ENCODE assay signal across 9 cellular contexts in genomic region chr10:4947635-4948596, GRCh38. TPM values are rescaled to one million over a fixed set of nuclear protein-coding genes. Genes with fewer than 3 reads are reported as not detected.
A peak's percentile ranks its signal among the peaks of the same experiment; 100 is the strongest.
DNase-seq lines count a peak whose midpoint lies in the region; ATAC-seq, FAIRE-seq and TF ChIP-seq lines count a peak whose summit lies in the region.
"Had no signal": no experiment of that assay in that cellular context is flagged by ENCODE, and none has a peak within 500 bp of the region (broad histone marks: within the 10 kb centered on the region; RNA-seq: fewer than 3 reads in every experiment).

No MANE protein-coding gene starts in this region.

- no peaks in the 10 kb centered on the region for H3K27me3 ChIP-seq in heart left ventricle
- H3K27me3 ChIP-seq in skeletal muscle satellite cell (ENCODE audit: control insufficient read depth, insufficient read depth, low read length): no peaks in the 10 kb centered on the region

- H3K9me3 ChIP-seq in heart left ventricle (no peaks in the 10 kb centered on the region), skeletal muscle satellite cell (replicated peaks; ENCODE audit: low read length) (no peaks in the 10 kb centered on the region)

- H3K27ac ChIP-seq in angular gyrus (ENCODE audit: low read depth, low read length) (peak overlapping the region; percentile 53), heart left ventricle (peak overlapping the region; percentile 28 to 85 (median 66))

- H3K4me1 ChIP-seq in heart left ventricle (peaks cover 0 to 30% (median 4%) of the 10 kb centered on the region in 12 donors), skeletal muscle satellite cell (ENCODE audit: control insufficient read depth, insufficient read depth, low read length) (peaks cover 48% of the 10 kb centered on the region)

- no peak overlapping the region for H3K4me3 ChIP-seq in heart left ventricle
- H3K4me3 ChIP-seq in skeletal muscle satellite cell (ENCODE audit: low read length): peak overlapping the region; percentile 30

- FAIRE-seq in GM19239 (lab: Jason Lieb, UNC): no peak

- no peak overlapping the region for H3K27ac Mint-ChIP-seq in activated T-cell treated with anti-CD3 and anti-CD28 coated beads, Interleukin-2, amount 50 U/mL, for 24 hours

- no peaks in the 10 kb centered on the region for H3K27me3 Mint-ChIP-seq in activated T-cell treated with anti-CD3 and anti-CD28 coated beads, Interleukin-2, amount 50 U/mL, for 24 hours

- peak; percentile 88 for DNase-seq in GM04504 (ENCODE audit: low read depth)
- peak in 4 of 5 donors; percentile 30 to 48 (median 38) for DNase-seq in heart left ventricle
- DNase-seq in NCI-H2196 treated with DMSO at 0.1 percent for 48 hours (lab: John Stamatoyannopoulos, UW; ENCODE audit: unreplicated experiment): no peak
- no peak for DNase-seq in OCI-M2 (lab: John Stamatoyannopoulos, UW; ENCODE audit: unreplicated experiment)
- DNase-seq in GM19239 (ENCODE audit: insufficient read length, low spot score): no peak
- DNase-seq in activated T-cell treated with anti-CD3 and anti-CD28 coated beads, Interleukin-2, amount 50 U/mL, for 24 hours: no peak
- DNase-seq: NCI-H524 treated with DMSO at 0.1 percent for 48 hours had no signal

- no peak for TF ChIP-seq POLR2A in heart left ventricle (IDR thresholded peaks at IDR 0.05)

- no peak for TF ChIP-seq CTCF in heart left ventricle (IDR thresholded peaks at IDR 0.05)

- no peaks in the 10 kb centered on the region for H3K36me3 Mint-ChIP-seq in activated T-cell treated with anti-CD3 and anti-CD28 coated beads, Interleukin-2, amount 50 U/mL, for 24 hours (ENCODE audit: low read depth)

- intact Hi-C loops in heart left ventricle (cut with DNase I): loop anchor here in 2 of 10 donors (10.0 kb wide), 1 partner anchor 93 kb away; no protein-coding TSS in a partner anchor

- no peaks in the 10 kb centered on the region for H3K9me3 Mint-ChIP-seq in activated T-cell treated with anti-CD3 and anti-CD28 coated beads, Interleukin-2, amount 50 U/mL, for 24 hours

- H3K4me1 Mint-ChIP-seq in activated T-cell treated with anti-CD3 and anti-CD28 coated beads, Interleukin-2, amount 50 U/mL, for 24 hours (ENCODE audit: low read depth): no peaks in the 10 kb centered on the region

- 40 to 72% (median 58%) methylated on average over 5 of the region's 5 CpGs for WGBS in heart left ventricle, 4 donors

- ATAC-seq in heart left ventricle: peak; percentile 74 to 95 (median 90)

- H3K36me3 ChIP-seq in heart left ventricle: no peaks in the 10 kb centered on the region
- no peaks in the 10 kb centered on the region for H3K36me3 ChIP-seq in skeletal muscle satellite cell (ENCODE audit: insufficient read depth, low read length)

- no peak overlapping the region for H3K4me3 Mint-ChIP-seq in activated T-cell treated with anti-CD3 and anti-CD28 coated beads, Interleukin-2, amount 50 U/mL, for 24 hours

- H3K4me2 ChIP-seq in skeletal muscle satellite cell (ENCODE audit: low read length): peak overlapping the region; percentile 55

- H3K9ac ChIP-seq in skeletal muscle satellite cell (ENCODE audit: low read depth, low read length): peak overlapping the region; percentile 66

RNA-seq across cellular contexts. Expression of gene AKR1C1, which starts 15.3 kb away (rescaled TPM):
- 10 to 100 TPM in 8 of 9 donors, 1 to 10 TPM in 1; 9.9 to 30.8 (median 16.5) TPM for total RNA-seq in heart left ventricle
- 10 to 100 TPM in 1 of 2 donors, 1 to 10 TPM in 1; 9.3 to 81.1 TPM for polyA plus RNA-seq in heart left ventricle
- 206 and 221 TPM in 2 replicates for total RNA-seq in skeletal muscle satellite cell (2012; rRNA removed)

RNA-seq across cellular contexts. Expression of gene AKR1C2, which starts 55.7 kb away (rescaled TPM):
- 10 to 100 TPM in 8 of 9 donors, 1 to 10 TPM in 1; 9.3 to 33.7 (median 14.5) TPM for total RNA-seq in heart left ventricle
- 10 to 100 TPM; 12.9 to 19.8 TPM for polyA plus RNA-seq in heart left ventricle
- total RNA-seq in skeletal muscle satellite cell (2012; rRNA removed): 60.6 and 92.0 TPM in 2 replicates

Comparison
In these comparisons a context has a peak if more than half of its experiments do, and no peak if none do; other contexts are left out.
1. DNase-seq: peak in GM04504 (single experiment) and heart left ventricle (4 of 5); none in NCI-H2196 treated with DMSO at 0.1 percent for 48 hours (single experiment), OCI-M2 (single experiment), GM19239 (single experiment) and activated T-cell treated with anti-CD3 and anti-CD28 coated beads, Interleukin-2, amount 50 U/mL, for 24 hours (single experiment).